12 cellular contexts compared by ENCODE assay signal in genomic region chr11:27217948-27218410, GRCh38.
DNase-seq lines count a peak whose midpoint lies in the region; ATAC-seq and TF ChIP-seq lines count a peak whose summit lies in the region.
"Had no signal": no experiment of that assay in that cellular context is flagged by ENCODE, and none has a peak within 500 bp of the region (broad histone marks: within the 10 kb centered on the region; RNA-seq: fewer than 3 reads in every experiment).

No MANE protein-coding gene starts in this region.

- no peak for ATAC-seq in GM21529 (IDR thresholded peaks at IDR 0.05; ENCODE audit: unreplicated experiment)
- ATAC-seq in GM19455 (IDR thresholded peaks at IDR 0.05; ENCODE audit: unreplicated experiment), result no peak

- no peaks in the 10 kb centered on the region for H3K9me3 Mint-ChIP-seq in progenitor cell of endocrine pancreas (ENCODE audit: low read depth)

- DNase-seq in GM03348 (ENCODE audit: low spot score) (peak; percentile 70), fibroblast of pulmonary artery (ENCODE audit: low read depth) (peak; percentile 58), progenitor cell of endocrine pancreas (ENCODE audit: low spot score, unreplicated experiment) (no peak), NCI-H526 (lab: John Stamatoyannopoulos, UW) (no peak), RWPE1 (ENCODE audit: low spot score) (no peak)
- DNase-seq: activated CD8-positive, alpha-beta memory T cell treated with anti-CD3 and anti-CD28 coated beads, Interleukin-2, amount 50 U/mL, for 4 hours; DMS79 treated with DMSO at 0.1 percent for 48 hours; NCI-H2081 treated with DMSO at 0.1 percent for 48 hours; T-helper 1 cell had no signal

- H3K36me3 Mint-ChIP-seq in progenitor cell of endocrine pancreas (ENCODE audit: insufficient read depth), result peaks cover 2% of the 10 kb centered on the region

- POLR2A ChIA-PET in RWPE1 (lab: Yijun Ruan, JAX; ENCODE audit: low non-redundant PET), result no interaction called here

- CTCF ChIA-PET in RWPE1 (lab: Yijun Ruan, JAX), result no interaction called here

- no peak overlapping the region for H3K27ac Mint-ChIP-seq in progenitor cell of endocrine pancreas

- no peak overlapping the region for H3K27ac ChIP-seq in RWPE1

- H3K4me3 ChIP-seq in fibroblast of pulmonary artery (replicated peaks; ENCODE audit: low read depth, low read length), result no peak overlapping the region

- H3K27me3 Mint-ChIP-seq in progenitor cell of endocrine pancreas, result no peaks in the 10 kb centered on the region

- no peak for TF ChIP-seq CTCF in fibroblast of pulmonary artery (IDR thresholded peaks at IDR 0.05; ENCODE audit: low read length, missing control alignments)
- no peak for TF ChIP-seq CTCF in progenitor cell of endocrine pancreas (IDR thresholded peaks at IDR 0.05; ENCODE audit: unreplicated experiment)
- no peak for TF ChIP-seq CTCF in RWPE1 (conservative IDR thresholded peaks at IDR 0.05; ENCODE audit: low read depth)

- H3K4me3 Mint-ChIP-seq in progenitor cell of endocrine pancreas (ENCODE audit: low read depth), result peak overlapping the region; percentile 37

- peaks cover 38% of the 10 kb centered on the region for H3K4me1 Mint-ChIP-seq in progenitor cell of endocrine pancreas (ENCODE audit: low read depth)

TF ChIP-seq in PFSK-1, 5 proteins besides CTCF, POLR2A, EP300 and RAD21:
- 0 out of 2 replicates have a peak, but pooled peaks have one; percentile 16 for TF ChIP-seq TAF1 (IDR thresholded peaks at IDR 0.05; ENCODE audit: borderline replicate concordance, insufficient read depth, low read length)
- TF ChIP-seq FOXP2 (optimal IDR thresholded peaks at IDR 0.05; ENCODE audit: borderline replicate concordance, extremely low read depth, extremely low read length, insufficient read depth), result no peak

Comparison
In these comparisons a context has a peak if more than half of its experiments do, and no peak if none do; other contexts are left out.
1. DNase-seq: peak in GM03348 (single experiment) and fibroblast of pulmonary artery (single experiment); none in progenitor cell of endocrine pancreas (single experiment), NCI-H526 (0 of 2) and RWPE1 (single experiment).